In genomic region chr12:64781374-64782029, GRCh38 we compare ENCODE assay signal across 8 cellular contexts. TPM values are rescaled to one million over a fixed set of nuclear protein-coding genes. Genes with fewer than 3 reads are reported as not detected.
A peak's percentile ranks its signal among the peaks of the same experiment; 100 is the strongest.
DNase-seq lines count a peak whose midpoint lies in the region; ATAC-seq and TF ChIP-seq lines count a peak whose summit lies in the region.

No MANE protein-coding gene starts in this region.

- peak; percentile 33 for ATAC-seq in GM18907 (IDR thresholded peaks at IDR 0.05; ENCODE audit: unreplicated experiment)
- peak; percentile 48 for ATAC-seq in left colon
- ATAC-seq in HG02571 (IDR thresholded peaks at IDR 0.05; ENCODE audit: unreplicated experiment): no peak
- ATAC-seq in HG03457 (IDR thresholded peaks at IDR 0.05; ENCODE audit: unreplicated experiment): no peak

- TF ChIP-seq POLR2A in suprapubic skin (IDR thresholded peaks at IDR 0.05): no peak

- intact Hi-C loops in left colon (cut with DNase I, micrococcal nuclease): no loop called here

- no peak overlapping the region for H3K9ac ChIP-seq in HUES48 (ENCODE audit: low read depth, low read length)

- H3K9me3 Mint-ChIP-seq in activated naive CD8-positive, alpha-beta T cell (ENCODE audit: low read depth): peaks cover under 1% of the 10 kb centered on the region

- TF ChIP-seq EP300 in suprapubic skin (IDR thresholded peaks at IDR 0.05): no peak

- peak overlapping the region; percentile 88 for H3K4me3 Mint-ChIP-seq in activated naive CD8-positive, alpha-beta T cell

- WGBS in suprapubic skin: 8% methylated on average over 26 of the region's 26 CpGs

- H3K9me3 ChIP-seq in HUES48 (ENCODE audit: control insufficient read depth, insufficient read depth, low read length): no peaks in the 10 kb centered on the region
- no peaks in the 10 kb centered on the region for H3K9me3 ChIP-seq in suprapubic skin

- DNase-seq in left colon (peak; percentile 28 to 46), suprapubic skin (ENCODE audit: low spot score in 2 of 2) (no peak), medulla oblongata (ENCODE audit: extremely low spot score) (no peak)

- H3K27ac ChIP-seq in HUES48 (ENCODE audit: low read depth, low read length) (no peak overlapping the region), suprapubic skin (no peak overlapping the region)

- peak overlapping the region; percentile 59 for H3K4me3 ChIP-seq in HUES48 (ENCODE audit: low read depth, low read length)
- peak overlapping the region; percentile 60 for H3K4me3 ChIP-seq in suprapubic skin

- no peak for TF ChIP-seq CTCF in suprapubic skin (IDR thresholded peaks at IDR 0.05)

- H3K27ac Mint-ChIP-seq in activated naive CD8-positive, alpha-beta T cell: no peak overlapping the region

- H3K4me1 ChIP-seq in HUES48 (ENCODE audit: control insufficient read depth, insufficient read depth, low read length) (peaks cover 13% of the 10 kb centered on the region; the same call in 1 of the 2 replicates), suprapubic skin (peaks cover 22% of the 10 kb centered on the region)

- H3K27me3 Mint-ChIP-seq in activated naive CD8-positive, alpha-beta T cell: peaks cover 45% of the 10 kb centered on the region

- no peaks in the 10 kb centered on the region for H3K36me3 Mint-ChIP-seq in activated naive CD8-positive, alpha-beta T cell

- peaks cover 50% of the 10 kb centered on the region for H3K27me3 ChIP-seq in HUES48 (ENCODE audit: control insufficient read depth, insufficient read depth, low read length)
- H3K27me3 ChIP-seq in suprapubic skin: peaks cover 29% of the 10 kb centered on the region

- H3K36me3 ChIP-seq in HUES48 (ENCODE audit: control insufficient read depth, insufficient read depth, low read length): no peaks in the 10 kb centered on the region
- no peaks in the 10 kb centered on the region for H3K36me3 ChIP-seq in suprapubic skin

- H3K4me1 Mint-ChIP-seq in activated naive CD8-positive, alpha-beta T cell (ENCODE audit: low read depth): peaks cover 14% of the 10 kb centered on the region

RNA-seq across cellular contexts. Expression of gene GNS, which starts 22.3 kb away (rescaled TPM):
- total RNA-seq in left colon (10 to 100 TPM; 59.6 to 70.8 TPM), suprapubic skin (10 to 100 TPM; 46.7 to 56.7 (median 49.6) TPM)

RNA-seq across cellular contexts. Expression of gene TBC1D30, which starts 42.9 kb away (rescaled TPM):
- total RNA-seq in left colon: 10 to 100 TPM in 1 of 2 donors, 1 to 10 TPM in 1; 10.0 to 12.8 TPM
- total RNA-seq in suprapubic skin: 1 to 10 TPM in 3 of 4 donors, under 1 TPM in 1; 0.49 to 3.9 (median 3.1) TPM

Comparison
In these comparisons a context has a peak if more than half of its experiments do, and no peak if none do; other contexts are left out.
1. ATAC-seq: peak in GM18907 (single experiment) and left colon (single experiment); none in HG02571 (single experiment) and HG03457 (single experiment).
2. DNase-seq: peak in left colon (2 of 2); none in suprapubic skin (0 of 2) and medulla oblongata (single experiment).